In genomic region chr13:72839831-72840426, GRCh38 we compare ENCODE assay signal across 9 cellular contexts. TPM values are rescaled to one million over a fixed set of nuclear protein-coding genes. Genes with fewer than 3 reads are reported as not detected.
DNase-seq lines count a peak whose midpoint lies in the region; ATAC-seq and TF ChIP-seq lines count a peak whose summit lies in the region.
"Had no signal": no experiment of that assay in that cellular context is flagged by ENCODE, and none has a peak within 500 bp of the region (broad histone marks: within the 10 kb centered on the region; RNA-seq: fewer than 3 reads in every experiment).

No MANE protein-coding gene starts in this region.

- no peak overlapping the region for H3K4me2 ChIP-seq in neural cell (ENCODE audit: low read length)

- no peaks in the 10 kb centered on the region for H3K79me2 ChIP-seq in neural cell (replicated peaks; ENCODE audit: insufficient read depth, low read length)

- no peaks in the 10 kb centered on the region for H3K9me3 ChIP-seq in neural cell (ENCODE audit: low read length)

- TF ChIP-seq CTCF in BJ (IDR thresholded peaks at IDR 0.05; ENCODE audit: insufficient read depth, low read depth, low read length) (peak; percentile 74), epithelial cell of esophagus (IDR thresholded peaks at IDR 0.05; ENCODE audit: insufficient read depth, low read depth, low read length, missing control alignments) (peak; percentile 88), neural cell (IDR thresholded peaks at IDR 0.05; ENCODE audit: poor library complexity, severe bottlenecking) (peak; percentile 70)

- no peaks in the 10 kb centered on the region for H3F3A ChIP-seq in neural cell (ENCODE audit: insufficient read depth, low read length, poor library complexity, severe bottlenecking)

- no peak overlapping the region for H3K4me3 Mint-ChIP-seq in activated CD4-positive, alpha-beta T cell treated with anti-CD3 and anti-CD28 coated beads, Interleukin-2, amount 10 ng/mL, durations not matched to agents 7 days and 5 days
- H3K4me3 Mint-ChIP-seq: T-helper 1 cell treated with Interleukin-12 subunit alpha and Interleukin-12 subunit beta and Interleukin-4 antibody, amounts not matched to agents 30 μg/mL and 1 μg/mL, for 36 hours had no signal

- peaks cover 19% of the 10 kb centered on the region for H3K36me3 Mint-ChIP-seq in activated CD4-positive, alpha-beta T cell treated with anti-CD3 and anti-CD28 coated beads, Interleukin-2, amount 10 ng/mL, durations not matched to agents 7 days and 5 days (ENCODE audit: low read depth)

- H3K36me3 ChIP-seq in BJ (ENCODE audit: control insufficient read depth, insufficient read depth, low read length) (no peaks in the 10 kb centered on the region; the same call in 1 of the 2 replicates), neural cell (ENCODE audit: insufficient read depth, low read length) (no peaks in the 10 kb centered on the region)

- no peaks in the 10 kb centered on the region for H4K20me1 ChIP-seq in neural cell (ENCODE audit: insufficient read depth)

- DNase-seq in BJ (ENCODE audit: low read depth) (no peak), NCI-H1417 (lab: John Stamatoyannopoulos, UW) (peak; percentile 66 to 85 (median 85)), epithelial cell of esophagus (ENCODE audit: low read depth) (peak; percentile 78), T1000 (lab: John Stamatoyannopoulos, UW) (no peak)
- DNase-seq in activated CD4-positive, alpha-beta T cell treated with anti-CD3 and anti-CD28 coated beads, Interleukin-2, amount 10 ng/mL, durations not matched to agents 7 days and 5 days, result peak; percentile 53

- TF ChIP-seq RAD21 in neural cell (conservative IDR thresholded peaks at IDR 0.05), result peak; percentile 73

- H3K27ac ChIP-seq in neural cell (ENCODE audit: low read length), result no peak overlapping the region

- H2AFZ ChIP-seq in neural cell (ENCODE audit: low read depth, low read length), result no peak overlapping the region

- no peaks in the 10 kb centered on the region for H3K9me3 Mint-ChIP-seq in activated CD4-positive, alpha-beta T cell treated with anti-CD3 and anti-CD28 coated beads, Interleukin-2, amount 10 ng/mL, durations not matched to agents 7 days and 5 days
- H3K9me3 Mint-ChIP-seq: T-helper 1 cell treated with Interleukin-12 subunit alpha and Interleukin-12 subunit beta and Interleukin-4 antibody, amounts not matched to agents 30 μg/mL and 1 μg/mL, for 36 hours had no signal

- ATAC-seq in GM18517 (IDR thresholded peaks at IDR 0.05; ENCODE audit: unreplicated experiment), result peak; percentile 98
- peak; percentile 98 for ATAC-seq in HG02870 (IDR thresholded peaks at IDR 0.05; ENCODE audit: unreplicated experiment)

- CTCF ChIA-PET in BJ (lab: Yijun Ruan, JAX), result interaction anchor here (0.6 to 2.2 kb wide), 19 partner anchors 9 to 880 kb away, joined by 3 to 13 read pairs (median 3); partner anchors contain the start of gene KLF5
- CTCF ChIA-PET in activated CD4-positive, alpha-beta T cell treated with anti-CD3 and anti-CD28 coated beads, Interleukin-2, amount 10 ng/mL, durations not matched to agents 7 days and 5 days (lab: Charles Lee), result interaction anchor here (0.6 to 0.7 kb wide), 2 partner anchors 166 to 624 kb away, joined by 3 read pairs; no protein-coding TSS in a partner anchor

- no peak overlapping the region for H3K27ac Mint-ChIP-seq in activated CD4-positive, alpha-beta T cell treated with anti-CD3 and anti-CD28 coated beads, Interleukin-2, amount 10 ng/mL, durations not matched to agents 7 days and 5 days
- H3K27ac Mint-ChIP-seq: T-helper 1 cell treated with Interleukin-12 subunit alpha and Interleukin-12 subunit beta and Interleukin-4 antibody, amounts not matched to agents 30 μg/mL and 1 μg/mL, for 36 hours had no signal

- no peaks in the 10 kb centered on the region for H3K9me2 ChIP-seq in neural cell (ENCODE audit: insufficient read depth, low read length)

- H3K4me1 Mint-ChIP-seq in activated CD4-positive, alpha-beta T cell treated with anti-CD3 and anti-CD28 coated beads, Interleukin-2, amount 10 ng/mL, durations not matched to agents 7 days and 5 days, result no peaks in the 10 kb centered on the region

- no peaks in the 10 kb centered on the region for H3K27me3 Mint-ChIP-seq in activated CD4-positive, alpha-beta T cell treated with anti-CD3 and anti-CD28 coated beads, Interleukin-2, amount 10 ng/mL, durations not matched to agents 7 days and 5 days

- H3K27me3 ChIP-seq in BJ (ENCODE audit: control insufficient read depth, insufficient read depth, low read length), result no peaks in the 10 kb centered on the region
- no peaks in the 10 kb centered on the region for H3K27me3 ChIP-seq in neural cell (ENCODE audit: insufficient read depth, low read depth, low read length)

- no peak overlapping the region for H3K9ac ChIP-seq in neural cell (ENCODE audit: low read length)

- POLR2A ChIA-PET in BJ (lab: Charles Lee), result no interaction called here
- POLR2A ChIA-PET in activated CD4-positive, alpha-beta T cell treated with anti-CD3 and anti-CD28 coated beads, Interleukin-2, amount 10 ng/mL, durations not matched to agents 7 days and 5 days (lab: Charles Lee), result no interaction called here

- no peak overlapping the region for H3K4me3 ChIP-seq in BJ (ENCODE audit: low read depth, low read length)
- no peak overlapping the region for H3K4me3 ChIP-seq in epithelial cell of esophagus (ENCODE audit: low read length)
- no peak overlapping the region for H3K4me3 ChIP-seq in neural cell (ENCODE audit: low read length)

- no peak for TF ChIP-seq EP300 in neural cell (conservative IDR thresholded peaks at IDR 0.05; ENCODE audit: poor library complexity, severe bottlenecking)

TF ChIP-seq in neural cell, 6 proteins besides CTCF, POLR2A, EP300 and RAD21:
- TF ChIP-seq POLR2AphosphoS5 (IDR thresholded peaks at IDR 0.05) (no peak), SMC3 (conservative IDR thresholded peaks at IDR 0.05; ENCODE audit: poor library complexity) (peak; percentile 79)
TF ChIP-seq in neural cell: peak in this region for 1.

RNA-seq across cellular contexts. Expression of gene PIBF1, which starts 58.0 kb away (rescaled TPM):
- 1.7 and 4.1 TPM in 2 replicates for polyA plus RNA-seq in BJ (2011; rRNA removed)
- polyA minus RNA-seq in BJ (2011; rRNA and poly(A)+ RNA removed), result 4.2 and 5.1 TPM in 2 replicates
- 10 to 100 TPM; 30.0 to 32.0 TPM for total RNA-seq in activated CD4-positive, alpha-beta T cell treated with anti-CD3 and anti-CD28 coated beads, Interleukin-2, amount 10 ng/mL, durations not matched to agents 7 days and 5 days
- polyA plus RNA-seq in neural cell, result 16.7 and 42.4 TPM in 2 replicates
- polyA minus RNA-seq in neural cell, result 50.2 TPM in 2 replicates

RNA-seq across cellular contexts. Expression of gene DIS3, which starts 58.2 kb away (rescaled TPM):
- polyA plus RNA-seq in BJ (2011; rRNA removed) (15.8 and 23.4 TPM in 2 replicates), neural cell (41.5 and 46.3 TPM in 2 replicates)
- polyA minus RNA-seq in BJ (2011; rRNA and poly(A)+ RNA removed), result 8.9 and 12.2 TPM in 2 replicates
- 10 to 100 TPM; 31.8 to 35.8 TPM for total RNA-seq in activated CD4-positive, alpha-beta T cell treated with anti-CD3 and anti-CD28 coated beads, Interleukin-2, amount 10 ng/mL, durations not matched to agents 7 days and 5 days
- 60.6 and 77.3 TPM in 2 replicates for polyA minus RNA-seq in neural cell

Comparison
In these comparisons a context has a peak if more than half of its experiments do, and no peak if none do; other contexts are left out.
1. DNase-seq: peak in NCI-H1417 (3 of 3), activated CD4-positive, alpha-beta T cell treated with anti-CD3 and anti-CD28 coated beads, Interleukin-2, amount 10 ng/mL, durations not matched to agents 7 days and 5 days (single experiment) and epithelial cell of esophagus (single experiment); none in BJ (single experiment) and T1000 (single experiment).
2. Peak in every context shown above with its lines, with median percentiles within 50 percentile points of each other: CTCF ChIP-seq.